In the genomic region with DNA sequence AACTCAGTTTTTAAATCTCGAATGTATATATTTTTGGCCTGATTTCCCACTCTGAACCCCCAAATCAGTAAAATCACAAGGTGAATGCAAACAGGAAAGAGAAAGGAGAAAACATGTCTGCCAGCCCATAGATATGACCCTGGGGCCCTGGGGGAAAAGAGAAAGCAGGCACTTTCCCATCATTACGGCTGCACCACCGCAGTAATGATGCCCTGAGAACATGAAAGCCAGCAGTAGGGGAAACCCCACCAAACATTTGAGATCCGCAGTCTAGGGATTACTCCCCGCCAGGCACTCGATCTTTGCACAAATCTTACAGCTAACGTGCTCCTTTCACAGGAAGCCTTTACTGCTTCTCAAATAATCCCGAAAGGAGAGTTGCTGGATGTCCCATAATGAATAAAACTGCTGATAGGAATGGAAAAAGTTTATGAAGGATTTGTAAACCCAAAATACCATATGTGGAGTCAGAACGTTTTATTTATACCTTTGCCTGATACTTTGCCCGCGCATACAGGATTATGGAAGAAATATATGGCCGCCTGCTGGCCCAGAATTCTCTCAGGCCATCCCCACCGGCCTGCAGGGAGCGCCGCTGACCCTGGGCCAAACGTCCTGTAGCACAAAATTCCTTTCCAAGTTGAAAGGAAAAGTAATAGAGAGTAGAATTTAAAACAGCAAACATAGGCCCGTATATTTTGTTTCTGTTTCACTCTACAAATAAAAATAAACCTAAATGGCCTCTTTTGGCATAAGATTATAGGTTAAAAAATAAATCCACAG, we compare ENCODE assay signal across 12 cellular contexts.
DNase-seq lines count a peak whose midpoint lies in the region; TF ChIP-seq lines count a peak whose summit lies in the region.
"Had no signal": no experiment of that assay in that cellular context is flagged by ENCODE, and none has a peak within 500 bp of the region (broad histone marks: within the 10 kb centered on the region; RNA-seq: fewer than 3 reads in every experiment).

No MANE protein-coding gene starts in this region.

- no peak overlapping the region for H4K91ac ChIP-seq in H9 (ENCODE audit: insufficient read length, low read depth, low read length)

- no peaks in the 10 kb centered on the region for H3K36me3 ChIP-seq in MM.1S (replicated peaks; ENCODE audit: insufficient read depth, low read length)
- H3K36me3 ChIP-seq in osteoblast (ENCODE audit: insufficient read depth, low read length), result no peaks in the 10 kb centered on the region
- H3K36me3 ChIP-seq: tibial nerve had no signal

- no peaks in the 10 kb centered on the region for H3K9me3 ChIP-seq in H9 (ENCODE audit: control insufficient read depth, low read depth, low read length)
- H3K9me3 ChIP-seq in MM.1S (replicated peaks; ENCODE audit: insufficient read depth, low read length), result no peaks in the 10 kb centered on the region
- H3K9me3 ChIP-seq in osteoblast (ENCODE audit: low read depth, low read length), result no peaks in the 10 kb centered on the region
- H3K9me3 ChIP-seq: tibial nerve had no signal

- H2AFZ ChIP-seq in H9 (ENCODE audit: low read length) (no peak overlapping the region), MM.1S (ENCODE audit: low read length) (no peak overlapping the region), osteoblast (ENCODE audit: low read length) (no peak overlapping the region)

- H2BK20ac ChIP-seq in H9 (ENCODE audit: low read depth, low read length, poor library complexity, severe bottlenecking), result no peak overlapping the region

- no peak overlapping the region for H3K56ac ChIP-seq in H9 (ENCODE audit: insufficient read length, low read depth, low read length)

- H2BK15ac ChIP-seq in H9 (ENCODE audit: low read depth, low read length), result no peak overlapping the region

- H3K27ac ChIP-seq in H9 (ENCODE audit: insufficient read length, low read depth, low read length), result no peak overlapping the region
- H3K27ac ChIP-seq in MM.1S (ENCODE audit: low read length), result peak overlapping the region; percentile 94
- H3K27ac ChIP-seq in osteoblast (ENCODE audit: low read depth, low read length), result peak overlapping the region; percentile 91

- H3K4me3 ChIP-seq in MM.1S (ENCODE audit: low read length) (no peak overlapping the region), osteoblast (ENCODE audit: insufficient read depth, low read length) (no peak overlapping the region)
- H3K4me3 ChIP-seq: tibial nerve had no signal

- no peak overlapping the region for H3K4me3 Mint-ChIP-seq in H9

- no peak overlapping the region for H4K5ac ChIP-seq in H9 (ENCODE audit: insufficient read length, low read depth, low read length)

- H3K9me2 ChIP-seq in MM.1S (replicated peaks; ENCODE audit: insufficient read depth, low read length), result no peaks in the 10 kb centered on the region

- H2BK12ac ChIP-seq in H9 (ENCODE audit: insufficient read length, low read depth, low read length), result no peak overlapping the region

- H3K14ac ChIP-seq in H9 (ENCODE audit: insufficient read depth, low read length), result no peak overlapping the region

- H3K27ac Mint-ChIP-seq in H9, result no peak overlapping the region

- TF ChIP-seq CTCF in H9 (conservative IDR thresholded peaks at IDR 0.05) (peak; percentile 35; the same call in 2 of the 3 replicates), MM.1S (IDR thresholded peaks at IDR 0.05; ENCODE audit: low read length) (no peak), osteoblast (IDR thresholded peaks at IDR 0.05; ENCODE audit: extremely low read depth, low read depth, low read length) (no peak)

- no peak overlapping the region for H3K23ac ChIP-seq in H9 (ENCODE audit: insufficient read length, low read depth, low read length)

- no peak overlapping the region for H3K4ac ChIP-seq in H9 (ENCODE audit: low read depth, low read length)

- no peaks in the 10 kb centered on the region for H3K79me1 ChIP-seq in H9 (ENCODE audit: insufficient read depth, low read depth, low read length, poor library complexity, severe bottlenecking)

- no peak overlapping the region for H4K8ac ChIP-seq in H9 (replicated peaks; ENCODE audit: insufficient read length, low read depth, low read length)

- WGBS in H9 (ENCODE audit: extremely low coverage, insufficient read length, low lambda C conversion rate), result no CpG with 5 or more reads among the region's 17 CpGs

- no peaks in the 10 kb centered on the region for H3K79me2 ChIP-seq in H9 (ENCODE audit: insufficient read depth, low read length)
- no peaks in the 10 kb centered on the region for H3K79me2 ChIP-seq in MM.1S (ENCODE audit: low read length)
- no peaks in the 10 kb centered on the region for H3K79me2 ChIP-seq in osteoblast (ENCODE audit: insufficient read depth, low read length)

- H3K36me3 Mint-ChIP-seq in H9 (ENCODE audit: insufficient read depth in 1 of 3, low read depth in 3 of 3), result no peaks in the 10 kb centered on the region; a peak in 1 of 7 replicates

- H3K4me1 ChIP-seq in H9 (ENCODE audit: insufficient read depth, low read length), result 0 out of 2 replicates have a peak, but pooled peaks cover 2% of the 10 kb centered on the region
- peaks cover 24% of the 10 kb centered on the region for H3K4me1 ChIP-seq in MM.1S (ENCODE audit: low read length)
- H3K4me1 ChIP-seq in osteoblast (ENCODE audit: insufficient read depth, low read length), result peaks cover 67% of the 10 kb centered on the region

- H2BK120ac ChIP-seq in H9 (ENCODE audit: low read depth, low read length, poor library complexity, severe bottlenecking), result no peak overlapping the region

- peaks cover 0 to 3% of the 10 kb centered on the region in 2 experiments; a peak in 1 of 5 replicates for H3K9me3 Mint-ChIP-seq in H9

- no peak overlapping the region for H3K9ac ChIP-seq in H9 (ENCODE audit: extremely low read depth, insufficient read length, low read length)
- no peak overlapping the region for H3K9ac ChIP-seq in MM.1S (ENCODE audit: low read length)

- peaks cover 16% of the 10 kb centered on the region for H3F3A ChIP-seq in MM.1S (ENCODE audit: insufficient read depth, low read length)

- no peak overlapping the region for H3T11ph ChIP-seq in H9 (ENCODE audit: low read length)

- no peak overlapping the region for H3K18ac ChIP-seq in H9 (ENCODE audit: insufficient read length, low read depth, low read length)

- no peak overlapping the region for H3K4me2 ChIP-seq in H9 (ENCODE audit: insufficient read depth, insufficient read length, low read length)
- peak overlapping the region; percentile 65; the same call in 1 of the 2 replicates for H3K4me2 ChIP-seq in MM.1S (ENCODE audit: low read depth, low read length)
- no peak overlapping the region for H3K4me2 ChIP-seq in osteoblast (ENCODE audit: insufficient read depth, low read length)

- H3K27me3 Mint-ChIP-seq in H9 (ENCODE audit: low read depth), result no peaks in the 10 kb centered on the region

- peaks cover 5 to 15% of the 10 kb centered on the region in 2 experiments for H3K4me1 Mint-ChIP-seq in H9

- no peaks in the 10 kb centered on the region for H3K23me2 ChIP-seq in H9 (ENCODE audit: insufficient read length, low read depth, low read length, poor library complexity, severe bottlenecking)

- peak; percentile 16 for DNase-seq in activated CD4-positive, alpha-beta T cell treated with anti-CD3 and anti-CD28 coated beads for 48 hours
- no peak for DNase-seq in activated CD4-positive, alpha-beta T cell treated with anti-CD3 and anti-CD28 coated beads for 1 hour
- DNase-seq in H9, result no peak
- no peak for DNase-seq in MM.1S
- DNase-seq in osteoblast (ENCODE audit: insufficient read length, low spot score, missing footprints), result no peak
- DNase-seq in DMS53 treated with DMSO at 0.1 percent for 48 hours (lab: John Stamatoyannopoulos, UW; ENCODE audit: unreplicated experiment), result no peak
- no peak for DNase-seq in GF-D8 (lab: John Stamatoyannopoulos, UW)
- DNase-seq in midbrain (lab: John Stamatoyannopoulos, UW), result no peak
- DNase-seq: activated CD8-positive, alpha-beta memory T cell treated with anti-CD3 and anti-CD28 coated beads for 24 hours; effector memory CD4-positive, alpha-beta T cell; kidney had no signal

- H3K27me3 ChIP-seq in H9 (ENCODE audit: insufficient read depth, low read length), result no peaks in the 10 kb centered on the region
- H3K27me3 ChIP-seq in MM.1S (replicated peaks; ENCODE audit: insufficient read depth, low read length), result no peaks in the 10 kb centered on the region
- H3K27me3 ChIP-seq in osteoblast (ENCODE audit: insufficient read depth, low read length), result no peaks in the 10 kb centered on the region
- H3K27me3 ChIP-seq: tibial nerve had no signal

- no peak overlapping the region for H2BK5ac ChIP-seq in H9 (ENCODE audit: insufficient read length, low read length)

- no peak overlapping the region for H2AK5ac ChIP-seq in H9 (ENCODE audit: insufficient read length, low read length)

- H4K20me1 ChIP-seq in H9 (ENCODE audit: control insufficient read depth, insufficient read depth, insufficient read length) (no peaks in the 10 kb centered on the region), MM.1S (ENCODE audit: insufficient read depth, low read length) (no peaks in the 10 kb centered on the region), osteoblast (ENCODE audit: insufficient read depth, low read length) (no peaks in the 10 kb centered on the region)
